In the genomic region with DNA sequence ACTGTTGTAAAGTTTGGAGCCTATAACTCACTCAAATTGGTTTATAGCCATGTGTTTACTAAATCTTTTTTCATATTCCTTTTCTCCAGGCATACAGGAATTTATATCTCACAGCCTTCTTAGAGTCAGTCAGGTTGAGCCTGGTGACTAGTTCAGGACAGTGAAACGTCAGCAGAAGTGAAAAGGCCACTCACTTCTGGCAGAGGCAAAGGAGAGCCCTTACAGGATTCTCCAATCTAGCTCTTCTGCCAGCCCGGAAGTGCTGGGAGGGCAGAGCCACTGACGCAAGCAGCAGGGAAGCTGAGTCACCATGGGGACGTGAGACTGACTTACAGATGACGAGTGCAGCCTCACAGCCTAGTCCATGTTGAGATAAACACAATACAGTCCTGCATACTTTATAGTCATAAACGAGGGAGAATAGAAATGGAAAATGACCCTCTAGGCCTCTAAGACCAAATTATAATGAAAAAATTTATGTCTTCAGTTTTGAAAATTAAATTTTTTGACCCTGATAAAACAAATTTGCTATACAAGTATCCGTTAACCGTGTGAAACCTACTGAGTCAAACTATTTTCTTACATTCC, we compare ENCODE assay signal across 8 cellular contexts. TPM values are rescaled to one million over a fixed set of nuclear protein-coding genes. Genes with fewer than 3 reads are reported as not detected.
DNase-seq lines count a peak whose midpoint lies in the region; ATAC-seq and TF ChIP-seq lines count a peak whose summit lies in the region.

No MANE protein-coding gene starts in this region.

- no TSS peak for BruUV-seq in IMR-90 (replicated peaks; lab: Mats Ljungman, UMichigan)
- no TSS peak for BruUV-seq in PC-3 (replicated peaks; lab: Mats Ljungman, UMichigan)

- peaks cover 26 to 51% (median 36%) of the 10 kb centered on the region in 4 donors for H3K4me1 Mint-ChIP-seq in CD4-positive, CD25-positive, alpha-beta regulatory T cell
- H3K4me1 Mint-ChIP-seq in activated T-cell treated with anti-CD3 and anti-CD28 coated beads, Interleukin-2, amount 50 U/mL, for 24 hours (ENCODE audit: low read depth), result peaks cover 45% of the 10 kb centered on the region

- in situ Hi-C loops in IMR-90 (cut with MboI; ENCODE audit: low sequenced_read_pairs), result no loop called here

- H3K27ac Mint-ChIP-seq in CD4-positive, CD25-positive, alpha-beta regulatory T cell, result peak overlapping the region in 2 of 3 donors; percentile 80 to 94
- peak overlapping the region; percentile 86 for H3K27ac Mint-ChIP-seq in activated T-cell treated with anti-CD3 and anti-CD28 coated beads, Interleukin-2, amount 50 U/mL, for 24 hours

- TF ChIP-seq CTCF in IMR-90 (conservative IDR thresholded peaks at IDR 0.05; ENCODE audit: low read depth, low read length) (no peak), PC-3 (conservative IDR thresholded peaks at IDR 0.05; ENCODE audit: low read depth, low read length) (no peak)

- no peak overlapping the region; the same call in 1 of the 2 replicates for H2AK5ac ChIP-seq in IMR-90 (ENCODE audit: low read depth, low read length)

- POLR2A ChIA-PET in IMR-90 (lab: Charles Lee; ENCODE audit: unreplicated experiment) (no interaction called here), PC-3 (lab: Charles Lee; ENCODE audit: unreplicated experiment) (interaction anchor here (0.5 to 0.6 kb wide), 3 partner anchors 68 to 247 kb away, joined by 3 to 8 read pairs (median 4); no protein-coding TSS in a partner anchor)

- H4K20me1 ChIP-seq in IMR-90 (ENCODE audit: insufficient read depth, low read length), result peaks cover 7% of the 10 kb centered on the region; the same call in 1 of the 2 replicates
- H4K20me1 ChIP-seq in PC-3 (ENCODE audit: low read length), result no peaks in the 10 kb centered on the region

- peak; percentile 59 for TF ChIP-seq POLR2A in IMR-90 (IDR thresholded peaks at IDR 0.05; ENCODE audit: low read depth, low read length)

- dilution Hi-C loops in IMR-90 (cut with HindIII; ENCODE audit: low sequenced_read_pairs, unreplicated experiment), result no loop called here

- no peaks in the 10 kb centered on the region for H3K9me1 ChIP-seq in IMR-90 (ENCODE audit: insufficient read depth, low read length)

- peak overlapping the region; percentile 63 to 92 (median 82) for H3K4me3 Mint-ChIP-seq in CD4-positive, CD25-positive, alpha-beta regulatory T cell
- peak overlapping the region; percentile 61 for H3K4me3 Mint-ChIP-seq in activated T-cell treated with anti-CD3 and anti-CD28 coated beads, Interleukin-2, amount 50 U/mL, for 24 hours

- H3K9ac ChIP-seq in IMR-90 (ENCODE audit: low read depth, low read length), result no peak overlapping the region
- H3K9ac ChIP-seq in PC-3 (ENCODE audit: low read length), result peak overlapping the region; percentile 94

- peak overlapping the region; percentile 37 for H3K4me3 ChIP-seq in CD4-positive, CD25-positive, alpha-beta regulatory T cell (ENCODE audit: low read depth, low read length)
- H3K4me3 ChIP-seq in IMR-90 (ENCODE audit: insufficient read depth, low read depth, low read length), result no peak overlapping the region
- H3K4me3 ChIP-seq in PC-3 (ENCODE audit: low read length), result no peak overlapping the region
- no peak overlapping the region for H3K4me3 ChIP-seq in esophagus (ENCODE audit: low read depth in 1 of 2, low read length in 2 of 2)
- no peak overlapping the region for H3K4me3 ChIP-seq in muscle layer of duodenum (ENCODE audit: low read depth in 1 of 2, low read length in 2 of 2)

- TF ChIP-seq RAD21 in IMR-90 (IDR thresholded peaks at IDR 0.05; ENCODE audit: low read length), result no peak

- H4K5ac ChIP-seq in IMR-90 (ENCODE audit: low read depth, low read length), result no peak overlapping the region

- DNase-seq in CD4-positive, CD25-positive, alpha-beta regulatory T cell, result peak; percentile 67 to 93 (median 75)
- DNase-seq in IMR-90, result peak; percentile 100
- DNase-seq in PC-3, result peak; percentile 97
- DNase-seq in activated T-cell treated with anti-CD3 and anti-CD28 coated beads, Interleukin-2, amount 50 U/mL, for 24 hours, result peak; percentile 83
- DNase-seq in stimulated activated CD8-positive, alpha-beta memory T cell treated with anti-CD3 and anti-CD28 coated beads, Interleukin-7, amount 100 ng/mL, for 1 hour (ENCODE audit: low read depth in 2 of 2), result peak; percentile 44 to 61

- ATAC-seq in CD4-positive, CD25-positive, alpha-beta regulatory T cell (ENCODE audit: low read depth in 2 of 2), result peak; percentile 76 to 80
- ATAC-seq in GM21360 (IDR thresholded peaks at IDR 0.05; ENCODE audit: unreplicated experiment) (peak; percentile 64), IMR-90 (ENCODE audit: low read depth) (peak; percentile 74), PC-3 (peak; percentile 76)

- H3K4me2 ChIP-seq in IMR-90 (ENCODE audit: low read depth, low read length) (peak overlapping the region; percentile 3; the same call in 1 of the 2 replicates), PC-3 (ENCODE audit: low read length) (peak overlapping the region; percentile 56)

- H3K9me2 ChIP-seq in PC-3 (replicated peaks; ENCODE audit: low read length), result no peaks in the 10 kb centered on the region

- H2AK9ac ChIP-seq in IMR-90 (replicated peaks; ENCODE audit: low read depth, low read length, poor library complexity), result no peak overlapping the region

- no peak overlapping the region; the same call in 2 of the 3 replicates for H2BK15ac ChIP-seq in IMR-90 (ENCODE audit: low read depth, low read length)

- H3K9me3 ChIP-seq in CD4-positive, CD25-positive, alpha-beta regulatory T cell (ENCODE audit: control insufficient read depth in 2 of 2, low read length in 2 of 2), result no peaks in the 10 kb centered on the region
- no peaks in the 10 kb centered on the region for H3K9me3 ChIP-seq in IMR-90 (ENCODE audit: control insufficient read depth, insufficient read depth, low read length)
- no peaks in the 10 kb centered on the region for H3K9me3 ChIP-seq in PC-3 (ENCODE audit: low read length)
- H3K9me3 ChIP-seq in esophagus (ENCODE audit: control insufficient read depth in 2 of 2, insufficient read depth in 1 of 2, low read depth in 1 of 2, low read length in 1 of 2), result no peaks in the 10 kb centered on the region
- H3K9me3 ChIP-seq in muscle layer of duodenum (ENCODE audit: control insufficient read depth in 1 of 2, low read length in 2 of 2), result no peaks in the 10 kb centered on the region

- H3F3A ChIP-seq in PC-3 (ENCODE audit: low read length, unreplicated experiment), result peaks cover 4% of the 10 kb centered on the region

- peak overlapping the region; percentile 85 for H2BK120ac ChIP-seq in IMR-90 (ENCODE audit: low read depth, low read length)

- H2BK20ac ChIP-seq in IMR-90 (ENCODE audit: low read depth, low read length), result peak overlapping the region; percentile 60; the same call in 1 of the 2 replicates

- WGBS in IMR-90 (ENCODE audit: extremely low coverage in 2 of 2, insufficient read length in 1 of 2), 2 experiments, result 0% methylated on average over 1 of the region's 8 CpGs; no CpG with 5 or more reads in 1 of the 2 experiments
- 20 to 21% methylated on average over 8 of the region's 8 CpGs for WGBS in esophagus, 2 donors

- H3K27ac ChIP-seq in CD4-positive, CD25-positive, alpha-beta regulatory T cell (ENCODE audit: insufficient read depth, low read length, poor library complexity, severe bottlenecking), result peak overlapping the region; percentile 86
- H3K27ac ChIP-seq in IMR-90 (ENCODE audit: insufficient read depth, low read length) (peak overlapping the region; percentile 41), PC-3 (ENCODE audit: low read length) (peak overlapping the region; percentile 83), esophagus (ENCODE audit: low read depth in 2 of 2, low read length in 1 of 2) (peak overlapping the region; percentile 55 to 89), muscle layer of duodenum (ENCODE audit: low read length) (peak overlapping the region; percentile 98)

- peaks cover 44% of the 10 kb centered on the region for H3K4me1 ChIP-seq in CD4-positive, CD25-positive, alpha-beta regulatory T cell (ENCODE audit: control insufficient read depth, insufficient read depth, low read length, poor library complexity, severe bottlenecking)
- H3K4me1 ChIP-seq in IMR-90 (ENCODE audit: control insufficient read depth, insufficient read depth, low read length) (peaks cover 6% of the 10 kb centered on the region), PC-3 (ENCODE audit: insufficient read depth, low read length) (peaks cover 29% of the 10 kb centered on the region), esophagus (ENCODE audit: control insufficient read depth in 2 of 2, insufficient read depth in 2 of 2, low read length in 1 of 2) (no peaks in the 10 kb centered on the region), muscle layer of duodenum (ENCODE audit: control insufficient read depth in 1 of 2, insufficient read depth in 2 of 2, low read length in 2 of 2) (peaks cover 12 to 23% of the 10 kb centered on the region in 2 donors)

- intact Hi-C loops in IMR-90 (cut with micrococcal nuclease) (loop anchor here (1.0 kb wide), 1 partner anchor 18 kb away; no protein-coding TSS in a partner anchor), PC-3 (cut with micrococcal nuclease) (loop anchor here (1.0 to 5.0 kb wide), 2 partner anchors 18 to 166 kb away; no protein-coding TSS in a partner anchor)

- no peak overlapping the region; the same call in 1 of the 2 replicates for H3K14ac ChIP-seq in IMR-90 (replicated peaks; ENCODE audit: low read depth, low read length)

- H3K27me3 ChIP-seq in CD4-positive, CD25-positive, alpha-beta regulatory T cell (ENCODE audit: control insufficient read depth, insufficient read depth, low read length), result no peaks in the 10 kb centered on the region
- no peaks in the 10 kb centered on the region for H3K27me3 ChIP-seq in IMR-90 (ENCODE audit: control insufficient read depth, insufficient read depth, low read length)
- no peaks in the 10 kb centered on the region for H3K27me3 ChIP-seq in PC-3 (ENCODE audit: low read length)
- H3K27me3 ChIP-seq in esophagus (ENCODE audit: control insufficient read depth in 1 of 2, insufficient read depth in 2 of 2, low read length in 2 of 2), result no peaks in the 10 kb centered on the region
- no peaks in the 10 kb centered on the region for H3K27me3 ChIP-seq in muscle layer of duodenum (ENCODE audit: low read depth, low read length)

- peaks cover 0 to 38% of the 10 kb centered on the region in 2 experiments; a peak in 3 of 4 replicates for H3K79me1 ChIP-seq in IMR-90 (ENCODE audit: low read depth in 1 of 2, low read length in 2 of 2)

- H3K9me3 Mint-ChIP-seq in CD4-positive, CD25-positive, alpha-beta regulatory T cell, result peaks cover 0 to 4% (median 0%) of the 10 kb centered on the region in 7 donors
- H3K9me3 Mint-ChIP-seq in activated T-cell treated with anti-CD3 and anti-CD28 coated beads, Interleukin-2, amount 50 U/mL, for 24 hours, result no peaks in the 10 kb centered on the region

- H3K56ac ChIP-seq in IMR-90 (ENCODE audit: extremely low read depth, insufficient read depth, low read length), result peak overlapping the region; percentile 78

- CTCF ChIA-PET in IMR-90 (lab: Yijun Ruan, JAX) (interaction anchor here (1.1 kb wide), 1 partner anchor 13 kb away, joined by 3 read pairs; no protein-coding TSS in a partner anchor), PC-3 (lab: Charles Lee) (interaction anchor here (1.0 kb wide), 1 partner anchor 18 kb away, joined by 4 read pairs; no protein-coding TSS in a partner anchor)

- H3K4ac ChIP-seq in IMR-90 (ENCODE audit: low read depth, low read length), result peak overlapping the region; percentile 54; the same call in 1 of the 2 replicates

- no peak overlapping the region for H3K18ac ChIP-seq in IMR-90 (ENCODE audit: low read depth, low read length)

- H3K36me3 Mint-ChIP-seq in CD4-positive, CD25-positive, alpha-beta regulatory T cell, result no peaks in the 10 kb centered on the region
- peaks cover 31% of the 10 kb centered on the region for H3K36me3 Mint-ChIP-seq in activated T-cell treated with anti-CD3 and anti-CD28 coated beads, Interleukin-2, amount 50 U/mL, for 24 hours (ENCODE audit: low read depth)

- no peaks in the 10 kb centered on the region for H3K27me3 Mint-ChIP-seq in CD4-positive, CD25-positive, alpha-beta regulatory T cell
- no peaks in the 10 kb centered on the region for H3K27me3 Mint-ChIP-seq in activated T-cell treated with anti-CD3 and anti-CD28 coated beads, Interleukin-2, amount 50 U/mL, for 24 hours

- no peaks in the 10 kb centered on the region for H3K36me3 ChIP-seq in CD4-positive, CD25-positive, alpha-beta regulatory T cell (ENCODE audit: control insufficient read depth, insufficient read depth, low read length)
- H3K36me3 ChIP-seq in IMR-90 (ENCODE audit: control insufficient read depth, insufficient read depth, low read length) (no peaks in the 10 kb centered on the region), PC-3 (ENCODE audit: low read depth, low read length) (no peaks in the 10 kb centered on the region), esophagus (ENCODE audit: control insufficient read depth in 2 of 2, insufficient read depth in 2 of 2, low read length in 1 of 2) (no peaks in the 10 kb centered on the region), muscle layer of duodenum (ENCODE audit: control insufficient read depth in 1 of 2, insufficient read depth in 2 of 2, low read length in 2 of 2) (peaks cover 0 to 3% of the 10 kb centered on the region in 2 donors)

- peak overlapping the region; percentile 67 to 84 for H4K8ac ChIP-seq in IMR-90 (ENCODE audit: low read depth in 2 of 2, low read length in 2 of 2)

- H4K91ac ChIP-seq in IMR-90 (ENCODE audit: insufficient read depth, low read depth, low read length), result peak overlapping the region; percentile 53; the same call in 1 of the 2 replicates

- peaks cover 35% of the 10 kb centered on the region for H3K79me2 ChIP-seq in PC-3 (ENCODE audit: low read length)

- H2BK5ac ChIP-seq in IMR-90 (ENCODE audit: low read depth, low read length, poor library complexity, severe bottlenecking), result peak overlapping the region; percentile 97

- no peak overlapping the region for H3K23ac ChIP-seq in IMR-90 (ENCODE audit: low read depth, low read length)

- H2AFZ ChIP-seq in IMR-90 (replicated peaks; ENCODE audit: low read length, poor library complexity) (peak overlapping the region; percentile 9), PC-3 (ENCODE audit: low read length) (peak overlapping the region; percentile 31)

RNA-seq across cellular contexts. Expression of gene PXT1, which starts 1.3 kb away (rescaled TPM):
- total RNA-seq in CD4-positive, CD25-positive, alpha-beta regulatory T cell, result 0.37 TPM
- polyA plus RNA-seq in CD4-positive, CD25-positive, alpha-beta regulatory T cell, result under 1 TPM in 2 of 4 donors, not detected in 2; 0.08 to 0.09 TPM
- total RNA-seq in IMR-90 (2012; rRNA removed), result not detected in 2 replicates
- not detected in 2 replicates for polyA plus RNA-seq in IMR-90 (2012; rRNA removed)
- not detected in 2 replicates for polyA plus RNA-seq in IMR-90 (2012; cell fraction: cytosol; rRNA removed)
- polyA plus RNA-seq in IMR-90 (2012; cell fraction: nucleus; rRNA removed; ENCODE audit: low replicate concordance), result 0.04 TPM in 1 of 2 replicates, not detected in the other
- not detected in 2 replicates for total RNA-seq in PC-3 (2014; rRNA removed)
- polyA plus RNA-seq in esophagus, result not detected

RNA-seq across cellular contexts. Expression of gene KCTD20, which starts 1.4 kb away (rescaled TPM):
- total RNA-seq in CD4-positive, CD25-positive, alpha-beta regulatory T cell, result 41.7 TPM
- 10 to 100 TPM; 35.4 to 47.8 (median 40.1) TPM for polyA plus RNA-seq in CD4-positive, CD25-positive, alpha-beta regulatory T cell
- total RNA-seq in IMR-90 (2012; rRNA removed) (150 TPM in 2 replicates), PC-3 (2014; rRNA removed) (20.8 and 26.5 TPM in 2 replicates)
- polyA plus RNA-seq in IMR-90 (2012; rRNA removed) (48.5 and 55.4 TPM in 2 replicates), esophagus (10 to 100 TPM; 16.6 to 18.5 TPM)
- polyA plus RNA-seq in IMR-90 (2012; cell fraction: cytosol; rRNA removed), result 19.9 and 24.2 TPM in 2 replicates
- 7.4 and 32.8 TPM in 2 replicates for polyA plus RNA-seq in IMR-90 (2012; cell fraction: nucleus; rRNA removed; ENCODE audit: low replicate concordance)

RNA-seq across cellular contexts. Expression of gene ETV7, which starts 53.9 kb away (rescaled TPM):
- total RNA-seq in CD4-positive, CD25-positive, alpha-beta regulatory T cell, result 6.3 TPM
- 10 to 100 TPM in 2 of 4 donors, 1 to 10 TPM in 2; 5.3 to 16.1 (median 9.5) TPM for polyA plus RNA-seq in CD4-positive, CD25-positive, alpha-beta regulatory T cell
- total RNA-seq in IMR-90 (2012; rRNA removed), result under 0.01 and 0.18 TPM in 2 replicates
- polyA plus RNA-seq in IMR-90 (2012; rRNA removed), result 0.17 and 0.19 TPM in 2 replicates
- polyA plus RNA-seq in IMR-90 (2012; cell fraction: cytosol; rRNA removed), result 0.14 and 0.22 TPM in 2 replicates
- 0.16 and 0.19 TPM in 2 replicates for polyA plus RNA-seq in IMR-90 (2012; cell fraction: nucleus; rRNA removed; ENCODE audit: low replicate concordance)
- not detected in 2 replicates for total RNA-seq in PC-3 (2014; rRNA removed)
- 1 to 10 TPM; 2.1 to 3.3 TPM for polyA plus RNA-seq in esophagus

Comparison
In these comparisons a context has a peak if more than half of its experiments do, and no peak if none do; other contexts are left out.
1. H3K27ac ChIP-seq: peak in every context shown above with its lines; median percentile 98 in muscle layer of duodenum; 86 in CD4-positive, CD25-positive, alpha-beta regulatory T cell; 83 in PC-3; 72 in esophagus; 41 in IMR-90.